11 cellular contexts compared by ENCODE assay signal in the genomic region with DNA sequence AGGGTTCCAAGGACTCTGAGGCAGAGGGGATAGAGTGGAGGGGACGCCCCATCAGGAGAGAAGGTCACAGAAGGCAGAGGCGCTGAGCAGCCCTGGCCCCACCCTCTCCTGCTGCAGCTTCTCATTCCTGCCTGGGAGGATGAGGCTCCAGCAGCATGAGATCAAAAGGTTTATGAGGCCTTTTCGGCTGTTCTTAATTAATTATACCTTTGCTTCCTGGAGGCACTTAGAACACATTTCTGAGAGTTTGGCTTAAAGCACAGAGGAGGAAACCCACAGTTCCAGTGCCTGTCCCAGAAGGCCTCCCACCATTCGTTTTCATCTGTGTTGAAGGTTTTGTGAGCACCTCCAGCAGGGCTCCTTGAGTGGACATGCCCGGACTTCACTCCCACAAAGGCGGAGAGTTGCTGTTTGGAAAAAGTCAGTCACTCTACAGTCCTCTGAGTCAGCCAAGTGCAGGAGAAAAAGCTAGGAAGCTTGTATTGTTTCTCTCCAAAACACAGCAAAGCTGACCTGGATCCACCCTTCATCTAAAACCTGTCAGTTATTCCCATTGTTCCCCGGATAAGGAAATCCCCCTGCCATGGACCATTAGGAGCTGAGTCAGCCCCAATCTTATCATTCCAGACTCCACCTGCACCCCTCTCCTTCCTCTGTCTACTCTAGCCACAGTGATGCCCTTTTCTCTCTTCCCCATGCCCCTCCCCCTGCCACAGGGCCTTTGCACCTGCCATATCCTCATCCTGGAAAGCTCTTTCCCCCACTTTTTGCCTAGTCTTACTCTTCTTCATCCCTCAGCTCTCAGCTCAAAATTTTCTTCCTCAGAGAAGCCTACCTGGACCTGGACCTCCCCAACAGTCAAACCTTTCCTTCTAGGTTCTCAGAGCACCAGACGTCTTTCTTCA.
DNase-seq lines count a peak whose midpoint lies in the region; ATAC-seq and TF ChIP-seq lines count a peak whose summit lies in the region.
"Had no signal": no experiment of that assay in that cellular context is flagged by ENCODE, and none has a peak within 500 bp of the region (broad histone marks: within the 10 kb centered on the region; RNA-seq: fewer than 3 reads in every experiment).

No MANE protein-coding gene starts in this region.

- no peak overlapping the region for H3K27ac Mint-ChIP-seq in stimulated activated effector memory CD8-positive, alpha-beta T cell treated with anti-CD3 and anti-CD28 coated beads, Interleukin-12 subunit alpha, Interleukin-12 subunit beta, amount 100 ng/mL, for 72 hours

- intact Hi-C loops in left ventricle myocardium inferior (cut with micrococcal nuclease): no loop called here
- intact Hi-C loops in Right ventricle myocardium superior (cut with DNase I): no loop called here
- intact Hi-C loops in right cardiac atrium (cut with DNase I): no loop called here

- H3K27me3 ChIP-seq in left ventricle myocardium inferior (ENCODE audit: low read depth) (no peaks in the 10 kb centered on the region), right cardiac atrium (ENCODE audit: control insufficient read depth, insufficient read depth) (no peaks in the 10 kb centered on the region)

- H3K36me3 ChIP-seq in left ventricle myocardium inferior: no peaks in the 10 kb centered on the region

- peak overlapping the region; percentile 80 for H3K27ac ChIP-seq in left ventricle myocardium inferior (replicated peaks)
- no peak overlapping the region for H3K27ac ChIP-seq in right cardiac atrium (ENCODE audit: low read length)

- peaks cover 14% of the 10 kb centered on the region for H3K4me1 Mint-ChIP-seq in stimulated activated effector memory CD8-positive, alpha-beta T cell treated with anti-CD3 and anti-CD28 coated beads, Interleukin-12 subunit alpha, Interleukin-12 subunit beta, amount 100 ng/mL, for 72 hours

- peaks cover 30% of the 10 kb centered on the region for H3K9me3 ChIP-seq in left ventricle myocardium inferior (replicated peaks)
- H3K9me3 ChIP-seq in right cardiac atrium (ENCODE audit: control insufficient read depth, low read length): no peaks in the 10 kb centered on the region

- H3K9me3 Mint-ChIP-seq in stimulated activated effector memory CD8-positive, alpha-beta T cell treated with anti-CD3 and anti-CD28 coated beads, Interleukin-12 subunit alpha, Interleukin-12 subunit beta, amount 100 ng/mL, for 72 hours: peaks cover 3% of the 10 kb centered on the region

- ATAC-seq in Right ventricle myocardium superior (ENCODE audit: poor library complexity): no peak
- ATAC-seq in right cardiac atrium: peak; percentile 22 to 92
- no peak for ATAC-seq in GM21423 (IDR thresholded peaks at IDR 0.05; ENCODE audit: unreplicated experiment)
- ATAC-seq in stimulated activated effector memory CD8-positive, alpha-beta T cell treated with anti-CD3 and anti-CD28 coated beads, Interleukin-12 subunit alpha, Interleukin-12 subunit beta, amount 100 ng/mL, for 72 hours: no peak

- no peak for DNase-seq in left ventricle myocardium inferior
- no peak for DNase-seq in Right ventricle myocardium superior
- DNase-seq in amniotic epithelial cell (ENCODE audit: low read depth): peak; percentile 39
- no peak for DNase-seq in right cardiac atrium
- DNase-seq in ecto neural progenitor cell (ENCODE audit: low spot score): no peak
- DNase-seq in effector CD8-positive, alpha-beta T cell (lab: John Stamatoyannopoulos, UW): no peak
- DNase-seq in stimulated activated effector memory CD8-positive, alpha-beta T cell treated with anti-CD3 and anti-CD28 coated beads, Interleukin-12 subunit alpha, Interleukin-12 subunit beta, amount 100 ng/mL, for 72 hours (ENCODE audit: low spot score in 2 of 2): no peak
- DNase-seq: CD4-positive, CD25-positive, alpha-beta regulatory T cell; NCI-H2081 had no signal

- no peak overlapping the region for H3K4me3 Mint-ChIP-seq in stimulated activated effector memory CD8-positive, alpha-beta T cell treated with anti-CD3 and anti-CD28 coated beads, Interleukin-12 subunit alpha, Interleukin-12 subunit beta, amount 100 ng/mL, for 72 hours
- H3K4me3 Mint-ChIP-seq: CD4-positive, CD25-positive, alpha-beta regulatory T cell; central memory CD8-positive, alpha-beta T cell had no signal

- WGBS in right cardiac atrium: 73% methylated on average over 8 of the region's 8 CpGs

- no peaks in the 10 kb centered on the region for H3K36me3 Mint-ChIP-seq in stimulated activated effector memory CD8-positive, alpha-beta T cell treated with anti-CD3 and anti-CD28 coated beads, Interleukin-12 subunit alpha, Interleukin-12 subunit beta, amount 100 ng/mL, for 72 hours

- no peak for TF ChIP-seq CTCF in left ventricle myocardium inferior (IDR thresholded peaks at IDR 0.05; ENCODE audit: borderline replicate concordance)

- H3K4me1 ChIP-seq in left ventricle myocardium inferior (peaks cover 38% of the 10 kb centered on the region), right cardiac atrium (ENCODE audit: control insufficient read depth, insufficient read depth, low read length) (peaks cover 5% of the 10 kb centered on the region)

- no peak overlapping the region for H3K4me3 ChIP-seq in left ventricle myocardium inferior
- no peak overlapping the region for H3K4me3 ChIP-seq in right cardiac atrium (ENCODE audit: low read length)

Comparison
In these comparisons a context has a peak if more than half of its experiments do, and no peak if none do; other contexts are left out.
1. ATAC-seq: peak in right cardiac atrium (2 of 2); none in Right ventricle myocardium superior (single experiment), GM21423 (single experiment) and stimulated activated effector memory CD8-positive, alpha-beta T cell treated with anti-CD3 and anti-CD28 coated beads, Interleukin-12 subunit alpha, Interleukin-12 subunit beta, amount 100 ng/mL, for 72 hours (single experiment).